In genomic region chr17:61208301-61209098, GRCh38 we compare ENCODE assay signal across 11 cellular contexts.
DNase-seq lines count a peak whose midpoint lies in the region; ATAC-seq and TF ChIP-seq lines count a peak whose summit lies in the region.
"Had no signal": no experiment of that assay in that cellular context is flagged by ENCODE, and none has a peak within 500 bp of the region (broad histone marks: within the 10 kb centered on the region; RNA-seq: fewer than 3 reads in every experiment).

No MANE protein-coding gene starts in this region.

- no peaks in the 10 kb centered on the region for H3K79me1 ChIP-seq in mesenchymal stem cell (replicated peaks; ENCODE audit: low read length, poor library complexity, severe bottlenecking)

- no peak for TF ChIP-seq POLR2A in uterus (IDR thresholded peaks at IDR 0.05)

- CTCF ChIA-PET in activated CD8-positive, alpha-beta T cell treated with anti-CD3 and anti-CD28 coated beads, Interleukin-2, amount 10 ng/mL, durations not matched to agents 7 days and 5 days (lab: Charles Lee), result interaction anchor here (0.7 to 1.5 kb wide), 2 partner anchors 10 to 20 kb away, joined by 3 read pairs; no protein-coding TSS in a partner anchor

- no peak overlapping the region for H3K4me3 Mint-ChIP-seq in activated CD8-positive, alpha-beta T cell treated with anti-CD3 and anti-CD28 coated beads, Interleukin-2, amount 10 ng/mL, durations not matched to agents 7 days and 5 days

- H3K4me3 ChIP-seq in ectodermal cell (ENCODE audit: insufficient read depth, low read depth, low read length) (no peak overlapping the region), mesenchymal stem cell (ENCODE audit: insufficient read depth in 1 of 2, low read depth in 1 of 2, low read length in 2 of 2) (peak overlapping the region in 1 of 2 experiments; percentile 72), uterus (peak overlapping the region in 1 of 2 donors; percentile 8)

- no peaks in the 10 kb centered on the region for H3K36me3 Mint-ChIP-seq in activated CD8-positive, alpha-beta T cell treated with anti-CD3 and anti-CD28 coated beads, Interleukin-2, amount 10 ng/mL, durations not matched to agents 7 days and 5 days (ENCODE audit: low read depth)

- peak overlapping the region in 1 of 2 experiments; percentile 58 for H3K18ac ChIP-seq in mesenchymal stem cell (ENCODE audit: low read depth in 1 of 2, low read length in 2 of 2)

- no peak overlapping the region for H3K14ac ChIP-seq in mesenchymal stem cell (ENCODE audit: low read length in 2 of 2)

- peak overlapping the region; percentile 2 for H3K4me2 ChIP-seq in mesenchymal stem cell (ENCODE audit: low read length, poor library complexity, severe bottlenecking)

- H3K9ac ChIP-seq in mesenchymal stem cell (ENCODE audit: low read length), result peak overlapping the region; percentile 84

- H2BK5ac ChIP-seq in mesenchymal stem cell (ENCODE audit: low read depth, low read length, poor library complexity, severe bottlenecking), result no peak overlapping the region

- H3K9me3 Mint-ChIP-seq in activated CD8-positive, alpha-beta T cell treated with anti-CD3 and anti-CD28 coated beads, Interleukin-2, amount 10 ng/mL, durations not matched to agents 7 days and 5 days (ENCODE audit: insufficient read depth), result no peaks in the 10 kb centered on the region

- intact Hi-C loops in uterus (cut with DNase I; ENCODE audit: low total_unique reads), result no loop called here

- H3K27me3 Mint-ChIP-seq in activated CD8-positive, alpha-beta T cell treated with anti-CD3 and anti-CD28 coated beads, Interleukin-2, amount 10 ng/mL, durations not matched to agents 7 days and 5 days (ENCODE audit: low read depth), result no peaks in the 10 kb centered on the region

- peak overlapping the region in 1 of 2 experiments; percentile 32 for H3K4ac ChIP-seq in mesenchymal stem cell (ENCODE audit: low read depth in 1 of 2, low read length in 2 of 2)

- 73 to 75% methylated on average over 6 of the region's 6 CpGs for WGBS in ectodermal cell, 2 experiments
- 30% methylated on average over 6 of the region's 6 CpGs for WGBS in mesenchymal stem cell

- no peak for TF ChIP-seq CTCF in uterus (IDR thresholded peaks at IDR 0.05)

- H3K36me3 ChIP-seq in ectodermal cell (ENCODE audit: control insufficient read depth, insufficient read depth, low read length), result no peaks in the 10 kb centered on the region
- H3K36me3 ChIP-seq in mesenchymal stem cell (ENCODE audit: control insufficient read depth in 1 of 2, insufficient read depth in 2 of 2, low read depth in 1 of 2, low read length in 2 of 2), result no peaks in the 10 kb centered on the region
- H3K36me3 ChIP-seq in uterus, result no peaks in the 10 kb centered on the region

- H3K9me3 ChIP-seq in ectodermal cell (ENCODE audit: control insufficient read depth, low read length), result no peaks in the 10 kb centered on the region
- H3K9me3 ChIP-seq in mesenchymal stem cell (ENCODE audit: control insufficient read depth, low read length), result no peaks in the 10 kb centered on the region
- no peaks in the 10 kb centered on the region for H3K9me3 ChIP-seq in uterus

- no peaks in the 10 kb centered on the region for H3K27me3 ChIP-seq in ectodermal cell (ENCODE audit: control insufficient read depth, insufficient read depth, low read length, poor library complexity, severe bottlenecking)
- H3K27me3 ChIP-seq in mesenchymal stem cell (ENCODE audit: control insufficient read depth in 1 of 2, insufficient read depth in 1 of 2, low read length in 2 of 2), result no peaks in the 10 kb centered on the region
- H3K27me3 ChIP-seq in uterus, result no peaks in the 10 kb centered on the region

- H3K4me1 Mint-ChIP-seq in activated CD8-positive, alpha-beta T cell treated with anti-CD3 and anti-CD28 coated beads, Interleukin-2, amount 10 ng/mL, durations not matched to agents 7 days and 5 days (ENCODE audit: low read depth), result no peaks in the 10 kb centered on the region

- peak; percentile 5 for DNase-seq in NCI-H2029 treated with DMSO at 0.1 percent for 48 hours (lab: John Stamatoyannopoulos, UW)
- DNase-seq in NCI-H2029 (lab: John Stamatoyannopoulos, UW), result no peak
- peak; percentile 74 for DNase-seq in mesenchymal stem cell
- DNase-seq in uterus, result no peak
- no peak for DNase-seq in activated CD8-positive, alpha-beta T cell treated with anti-CD3 and anti-CD28 coated beads, Interleukin-2, amount 10 ng/mL, durations not matched to agents 7 days and 5 days
- DNase-seq in activated CD8-positive, alpha-beta memory T cell treated with anti-CD3 and anti-CD28 coated beads for 24 hours, result no peak
- no peak for DNase-seq in NOMO-1 (lab: John Stamatoyannopoulos, UW; ENCODE audit: unreplicated experiment in 2 of 2)
- DNase-seq: NCI-H2107; stimulated activated CD4-positive, alpha-beta T cell treated with anti-CD3 and anti-CD28 coated beads, Interleukin-2, amount 100 ng/mL, for 24 hours had no signal

- POLR2A ChIA-PET in activated CD8-positive, alpha-beta T cell treated with anti-CD3 and anti-CD28 coated beads, Interleukin-2, amount 10 ng/mL, durations not matched to agents 7 days and 5 days (lab: Charles Lee), result no interaction called here

- H2AFZ ChIP-seq in mesenchymal stem cell (ENCODE audit: low read depth, low read length), result no peak overlapping the region

- peaks cover 37% of the 10 kb centered on the region for H3K4me1 ChIP-seq in ectodermal cell (ENCODE audit: control insufficient read depth, insufficient read depth, low read length)
- H3K4me1 ChIP-seq in mesenchymal stem cell (ENCODE audit: control insufficient read depth, insufficient read depth, low read depth, low read length), result peaks cover 2% of the 10 kb centered on the region
- no peaks in the 10 kb centered on the region for H3K4me1 ChIP-seq in uterus

- H3K27ac ChIP-seq in ectodermal cell (ENCODE audit: insufficient read depth, low read depth, low read length, poor library complexity, severe bottlenecking) (peak overlapping the region; percentile 48), mesenchymal stem cell (ENCODE audit: low read length, poor library complexity, severe bottlenecking) (peak overlapping the region; percentile 21), uterus (peak overlapping the region; percentile 57 to 68)

- no peak overlapping the region for H3K27ac Mint-ChIP-seq in activated CD8-positive, alpha-beta T cell treated with anti-CD3 and anti-CD28 coated beads, Interleukin-2, amount 10 ng/mL, durations not matched to agents 7 days and 5 days

- H2BK120ac ChIP-seq in mesenchymal stem cell (ENCODE audit: low read depth, low read length), result no peak overlapping the region

- no peak overlapping the region for H4K91ac ChIP-seq in mesenchymal stem cell (ENCODE audit: low read length)

- H2BK15ac ChIP-seq in mesenchymal stem cell (ENCODE audit: low read depth, poor library complexity, severe bottlenecking), result no peak overlapping the region

- H4K8ac ChIP-seq in mesenchymal stem cell (ENCODE audit: low read length), result no peak overlapping the region

- H2BK12ac ChIP-seq in mesenchymal stem cell (ENCODE audit: low read length in 2 of 2), result no peak overlapping the region

- no peak overlapping the region for H3K23ac ChIP-seq in mesenchymal stem cell (ENCODE audit: low read length in 2 of 2)

- no peak for ATAC-seq in activated CD8-positive, alpha-beta T cell treated with anti-CD3 and anti-CD28 coated beads, Interleukin-2, amount 10 ng/mL, durations not matched to agents 7 days and 5 days
- ATAC-seq: esophagus mucosa had no signal

- no peak overlapping the region for H2AK5ac ChIP-seq in mesenchymal stem cell (ENCODE audit: low read length, severe bottlenecking)

Comparison
In these comparisons a context has a peak if more than half of its experiments do, and no peak if none do; other contexts are left out.
1. DNase-seq: peak in NCI-H2029 treated with DMSO at 0.1 percent for 48 hours (single experiment) and mesenchymal stem cell (single experiment); none in NCI-H2029 (single experiment), uterus (0 of 2), activated CD8-positive, alpha-beta T cell treated with anti-CD3 and anti-CD28 coated beads, Interleukin-2, amount 10 ng/mL, durations not matched to agents 7 days and 5 days (single experiment), activated CD8-positive, alpha-beta memory T cell treated with anti-CD3 and anti-CD28 coated beads for 24 hours (single experiment) and NOMO-1 (0 of 2).
2. Peak in every context shown above with its lines, with median percentiles within 50 percentile points of each other: H3K27ac ChIP-seq.